Comparison of ENCODE assay signal across 1 cellular context in the genomic region with DNA sequence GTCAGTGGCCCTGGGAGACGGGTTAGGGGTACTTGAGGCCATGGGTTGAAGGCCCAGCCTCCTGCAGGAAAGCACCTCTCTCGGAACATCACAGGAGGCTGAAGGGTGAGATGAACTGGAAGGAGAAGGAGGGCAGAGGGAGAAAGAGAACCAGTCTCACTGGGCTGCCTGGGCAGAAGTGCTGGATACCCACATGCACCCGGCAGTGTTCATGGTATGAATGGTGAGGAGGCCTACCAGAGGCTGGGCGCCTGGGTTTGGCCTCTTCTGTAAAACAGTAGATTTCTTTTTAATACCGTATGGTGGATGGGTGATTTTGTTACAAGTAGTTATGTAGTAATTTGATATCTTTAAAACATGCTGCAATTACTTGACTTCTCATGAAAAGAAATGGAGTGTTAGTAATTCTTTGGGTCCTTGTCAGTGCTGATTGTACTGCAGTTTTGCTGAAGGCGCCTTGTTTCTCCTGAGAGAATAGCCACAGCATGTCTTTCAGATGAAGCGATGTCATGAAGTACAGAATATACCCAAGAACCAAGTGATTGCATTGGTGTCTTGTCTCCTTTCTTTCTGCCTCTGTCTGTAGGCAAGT.
TF ChIP-seq lines count a peak whose summit lies in the region.

No MANE protein-coding gene starts in this region.

TF ChIP-seq in SK-N-SH, 30 proteins besides CTCF, POLR2A, EP300 and RAD21 (continued from another document):
- TF ChIP-seq, protein P1, sequence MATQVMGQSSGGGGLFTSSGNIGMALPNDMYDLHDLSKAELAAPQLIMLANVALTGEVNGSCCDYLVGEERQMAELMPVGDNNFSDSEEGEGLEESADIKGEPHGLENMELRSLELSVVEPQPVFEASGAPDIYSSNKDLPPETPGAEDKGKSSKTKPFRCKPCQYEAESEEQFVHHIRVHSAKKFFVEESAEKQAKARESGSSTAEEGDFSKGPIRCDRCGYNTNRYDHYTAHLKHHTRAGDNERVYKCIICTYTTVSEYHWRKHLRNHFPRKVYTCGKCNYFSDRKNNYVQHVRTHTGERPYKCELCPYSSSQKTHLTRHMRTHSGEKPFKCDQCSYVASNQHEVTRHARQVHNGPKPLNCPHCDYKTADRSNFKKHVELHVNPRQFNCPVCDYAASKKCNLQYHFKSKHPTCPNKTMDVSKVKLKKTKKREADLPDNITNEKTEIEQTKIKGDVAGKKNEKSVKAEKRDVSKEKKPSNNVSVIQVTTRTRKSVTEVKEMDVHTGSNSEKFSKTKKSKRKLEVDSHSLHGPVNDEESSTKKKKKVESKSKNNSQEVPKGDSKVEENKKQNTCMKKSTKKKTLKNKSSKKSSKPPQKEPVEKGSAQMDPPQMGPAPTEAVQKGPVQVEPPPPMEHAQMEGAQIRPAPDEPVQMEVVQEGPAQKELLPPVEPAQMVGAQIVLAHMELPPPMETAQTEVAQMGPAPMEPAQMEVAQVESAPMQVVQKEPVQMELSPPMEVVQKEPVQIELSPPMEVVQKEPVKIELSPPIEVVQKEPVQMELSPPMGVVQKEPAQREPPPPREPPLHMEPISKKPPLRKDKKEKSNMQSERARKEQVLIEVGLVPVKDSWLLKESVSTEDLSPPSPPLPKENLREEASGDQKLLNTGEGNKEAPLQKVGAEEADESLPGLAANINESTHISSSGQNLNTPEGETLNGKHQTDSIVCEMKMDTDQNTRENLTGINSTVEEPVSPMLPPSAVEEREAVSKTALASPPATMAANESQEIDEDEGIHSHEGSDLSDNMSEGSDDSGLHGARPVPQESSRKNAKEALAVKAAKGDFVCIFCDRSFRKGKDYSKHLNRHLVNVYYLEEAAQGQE (IDR thresholded peaks at IDR 0.05; ENCODE audit: low read depth, low read length) = no peak
- TF ChIP-seq YY1 (IDR thresholded peaks at IDR 0.05; ENCODE audit: low read depth) = no peak
- TF ChIP-seq ELF1 (IDR thresholded peaks at IDR 0.05) = no peak
- TF ChIP-seq POLR2AphosphoS5 (IDR thresholded peaks at IDR 0.05; ENCODE audit: low read depth, low read length) = no peak
- no peak for TF ChIP-seq FOXM1 (IDR thresholded peaks at IDR 0.05; ENCODE audit: low read depth)
- TF ChIP-seq, protein P2, sequence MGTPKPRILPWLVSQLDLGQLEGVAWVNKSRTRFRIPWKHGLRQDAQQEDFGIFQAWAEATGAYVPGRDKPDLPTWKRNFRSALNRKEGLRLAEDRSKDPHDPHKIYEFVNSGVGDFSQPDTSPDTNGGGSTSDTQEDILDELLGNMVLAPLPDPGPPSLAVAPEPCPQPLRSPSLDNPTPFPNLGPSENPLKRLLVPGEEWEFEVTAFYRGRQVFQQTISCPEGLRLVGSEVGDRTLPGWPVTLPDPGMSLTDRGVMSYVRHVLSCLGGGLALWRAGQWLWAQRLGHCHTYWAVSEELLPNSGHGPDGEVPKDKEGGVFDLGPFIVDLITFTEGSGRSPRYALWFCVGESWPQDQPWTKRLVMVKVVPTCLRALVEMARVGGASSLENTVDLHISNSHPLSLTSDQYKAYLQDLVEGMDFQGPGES (IDR thresholded peaks at IDR 0.05; ENCODE audit: low read depth, low read length) = no peak
- no peak for TF ChIP-seq GABPA (IDR thresholded peaks at IDR 0.05; ENCODE audit: low read depth)
- TF ChIP-seq, protein P3, sequence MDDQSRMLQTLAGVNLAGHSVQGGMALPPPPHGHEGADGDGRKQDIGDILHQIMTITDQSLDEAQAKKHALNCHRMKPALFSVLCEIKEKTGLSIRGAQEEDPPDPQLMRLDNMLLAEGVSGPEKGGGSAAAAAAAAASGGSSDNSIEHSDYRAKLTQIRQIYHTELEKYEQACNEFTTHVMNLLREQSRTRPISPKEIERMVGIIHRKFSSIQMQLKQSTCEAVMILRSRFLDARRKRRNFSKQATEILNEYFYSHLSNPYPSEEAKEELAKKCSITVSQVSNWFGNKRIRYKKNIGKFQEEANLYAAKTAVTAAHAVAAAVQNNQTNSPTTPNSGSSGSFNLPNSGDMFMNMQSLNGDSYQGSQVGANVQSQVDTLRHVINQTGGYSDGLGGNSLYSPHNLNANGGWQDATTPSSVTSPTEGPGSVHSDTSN (IDR thresholded peaks at IDR 0.05) = no peak
